10 cellular contexts compared by ENCODE assay signal in the genomic region with DNA sequence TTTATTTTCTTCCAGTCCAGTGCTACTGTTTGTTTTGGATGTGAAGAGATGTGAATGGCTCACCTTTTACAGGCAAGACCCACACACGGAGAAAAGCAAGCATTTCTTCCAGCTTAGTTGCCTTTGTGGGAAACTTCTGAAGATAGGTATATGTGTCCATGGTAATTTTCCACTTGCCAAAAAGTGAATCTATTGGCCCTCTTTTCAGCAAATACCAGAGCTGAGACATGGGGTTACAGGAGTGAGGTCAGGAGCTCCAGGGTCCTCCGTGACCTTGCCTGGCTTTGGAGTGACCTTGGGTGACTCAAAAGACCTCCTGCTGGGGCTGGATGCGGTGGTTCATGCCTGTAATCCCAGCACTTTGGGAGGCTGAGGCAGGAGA.
DNase-seq lines count a peak whose midpoint lies in the region; TF ChIP-seq lines count a peak whose summit lies in the region.
"Had no signal": no experiment of that assay in that cellular context is flagged by ENCODE, and none has a peak within 500 bp of the region (broad histone marks: within the 10 kb centered on the region; RNA-seq: fewer than 3 reads in every experiment).

No MANE protein-coding gene starts in this region.

- H3K4me1 ChIP-seq in adipocyte (ENCODE audit: control insufficient read depth, insufficient read depth, low read length) (peaks cover 47% of the 10 kb centered on the region), sigmoid colon (peaks cover 0 to 26% (median 19%) of the 10 kb centered on the region in 4 donors)

- TF ChIP-seq POLR2A in sigmoid colon (IDR thresholded peaks at IDR 0.05): no peak

- DNase-seq in T-helper 1 cell: no peak
- peak; percentile 29 for DNase-seq in MG63
- DNase-seq in adipocyte (ENCODE audit: low read depth): no peak
- no peak for DNase-seq in sigmoid colon
- no peak for DNase-seq in effector CD8-positive, alpha-beta T cell (lab: John Stamatoyannopoulos, UW)
- DNase-seq in mesenteric fat pad (ENCODE audit: low spot score): no peak
- DNase-seq in stimulated activated CD4-positive, alpha-beta T cell treated with anti-CD3 and anti-CD28 coated beads, Interleukin-2, amount 100 ng/mL, for 48 hours: no peak
- DNase-seq: NCI-H524 had no signal

- peaks cover 29% of the 10 kb centered on the region for H3K27me3 Mint-ChIP-seq in T-helper 1 cell treated with Interleukin-12 subunit alpha and Interleukin-12 subunit beta and Interleukin-4 antibody, amounts not matched to agents 30 μg/mL and 1 μg/mL, for 36 hours (ENCODE audit: low read depth)

- no peaks in the 10 kb centered on the region for H3K9me3 ChIP-seq in MG63
- H3K9me3 ChIP-seq in adipocyte (ENCODE audit: control insufficient read depth, low read length): no peaks in the 10 kb centered on the region
- H3K9me3 ChIP-seq in sigmoid colon: no peaks in the 10 kb centered on the region
- H3K9me3 ChIP-seq: upper lobe of left lung had no signal

- no peak for TF ChIP-seq EP300 in sigmoid colon (IDR thresholded peaks at IDR 0.05)

- WGBS in sigmoid colon, 2 donors: 81 to 87% methylated on average over 3 of the region's 3 CpGs

- peak overlapping the region; percentile 73 for H3K4me3 Mint-ChIP-seq in T-helper 1 cell treated with Interleukin-12 subunit alpha and Interleukin-12 subunit beta and Interleukin-4 antibody, amounts not matched to agents 30 μg/mL and 1 μg/mL, for 36 hours

- H3K4me3 ChIP-seq in MG63 (peak overlapping the region; percentile 27), adipocyte (ENCODE audit: low read length) (no peak overlapping the region), sigmoid colon (peak overlapping the region in 1 of 4 donors; percentile 4)

- H3K27ac Mint-ChIP-seq in T-helper 1 cell treated with Interleukin-12 subunit alpha and Interleukin-12 subunit beta and Interleukin-4 antibody, amounts not matched to agents 30 μg/mL and 1 μg/mL, for 36 hours: peak overlapping the region; percentile 79

- H3K36me3 Mint-ChIP-seq in T-helper 1 cell treated with Interleukin-12 subunit alpha and Interleukin-12 subunit beta and Interleukin-4 antibody, amounts not matched to agents 30 μg/mL and 1 μg/mL, for 36 hours (ENCODE audit: low read depth): no peaks in the 10 kb centered on the region

- no peaks in the 10 kb centered on the region for H3K36me3 ChIP-seq in MG63
- no peaks in the 10 kb centered on the region for H3K36me3 ChIP-seq in adipocyte (ENCODE audit: control insufficient read depth, insufficient read depth, low read length, severe bottlenecking)
- no peaks in the 10 kb centered on the region for H3K36me3 ChIP-seq in sigmoid colon
- H3K36me3 ChIP-seq: upper lobe of left lung had no signal

- H3K9me3 Mint-ChIP-seq in T-helper 1 cell treated with Interleukin-12 subunit alpha and Interleukin-12 subunit beta and Interleukin-4 antibody, amounts not matched to agents 30 μg/mL and 1 μg/mL, for 36 hours: no peaks in the 10 kb centered on the region

- H3K27ac ChIP-seq in sigmoid colon: peak overlapping the region in 3 of 4 donors; percentile 41 to 74 (median 66)

- H3K4me1 Mint-ChIP-seq in T-helper 1 cell treated with Interleukin-12 subunit alpha and Interleukin-12 subunit beta and Interleukin-4 antibody, amounts not matched to agents 30 μg/mL and 1 μg/mL, for 36 hours (ENCODE audit: low read depth): peaks cover 37% of the 10 kb centered on the region

- no peaks in the 10 kb centered on the region for H3K27me3 ChIP-seq in MG63
- no peaks in the 10 kb centered on the region for H3K27me3 ChIP-seq in adipocyte (replicated peaks; ENCODE audit: control insufficient read depth, insufficient read depth, low read length)
- H3K27me3 ChIP-seq in sigmoid colon: no peaks in the 10 kb centered on the region
- H3K27me3 ChIP-seq: upper lobe of left lung had no signal

- peak overlapping the region; percentile 14 for H3K9ac ChIP-seq in adipocyte (ENCODE audit: low read length)

- no peak for TF ChIP-seq CTCF in sigmoid colon (IDR thresholded peaks at IDR 0.05)

- intact Hi-C loops in sigmoid colon (cut with DNase I): loop anchor here (5.0 to 10.0 kb wide), 2 partner anchors 165 to 203 kb away; a partner anchor contains a TSS
